22 cellular contexts compared by ENCODE assay signal in genomic region chr5:86689103-86689729, GRCh38.
DNase-seq lines count a peak whose midpoint lies in the region; ATAC-seq and TF ChIP-seq lines count a peak whose summit lies in the region.
"Had no signal": no experiment of that assay in that cellular context is flagged by ENCODE, and none has a peak within 500 bp of the region (broad histone marks: within the 10 kb centered on the region; RNA-seq: fewer than 3 reads in every experiment).

No MANE protein-coding gene starts in this region.

- DNase-seq in NCI-H82 (lab: John Stamatoyannopoulos, UW) (peak; percentile 29), NCI-H82 treated with DMSO at 0.1 percent for 48 hours (lab: John Stamatoyannopoulos, UW; ENCODE audit: unreplicated experiment) (no peak), foreskin melanocyte (no peak)
- no peak for DNase-seq in activated naive CD4-positive, alpha-beta T cell treated with anti-CD3 and anti-CD28 coated beads, Interleukin-2, amount 10 ng/mL, durations not matched to agents 7 days and 5 days
- DNase-seq in activated CD8-positive, alpha-beta memory T cell treated with anti-CD3 and anti-CD28 coated beads for 24 hours: no peak
- DNase-seq: C1 segment of cervical spinal cord; CD8-positive, alpha-beta T cell; GDM1; H7; KBM-7; NCI-H1092; NCI-H1436; NCI-H187 treated with DMSO at 0.1 percent for 48 hours; NCI-H226; NCI-H510A treated with DMSO at 0.1 percent for 48 hours; NCI-H748 treated with DMSO at 0.1 percent for 48 hours; OCI-M1; SJCRH30; T-helper 1 cell had no signal

- H3K27ac Mint-ChIP-seq in nephron: peak overlapping the region in 2 of 3 experiments; percentile 19 to 52
- H3K27ac Mint-ChIP-seq in activated naive CD4-positive, alpha-beta T cell treated with anti-CD3 and anti-CD28 coated beads, Interleukin-2, amount 10 ng/mL, durations not matched to agents 7 days and 5 days: no peak overlapping the region
- H3K27ac Mint-ChIP-seq: CD8-positive, alpha-beta T cell had no signal

- no peaks in the 10 kb centered on the region for H3K9me3 Mint-ChIP-seq in nephron
- no peaks in the 10 kb centered on the region for H3K9me3 Mint-ChIP-seq in activated naive CD4-positive, alpha-beta T cell treated with anti-CD3 and anti-CD28 coated beads, Interleukin-2, amount 10 ng/mL, durations not matched to agents 7 days and 5 days
- H3K9me3 Mint-ChIP-seq: CD8-positive, alpha-beta T cell had no signal

- TF ChIP-seq CTCF in nephron (IDR thresholded peaks at IDR 0.05; ENCODE audit: unreplicated experiment in 3 of 3): no peak

- H3K36me3 Mint-ChIP-seq in nephron (ENCODE audit: low read depth): no peaks in the 10 kb centered on the region
- no peaks in the 10 kb centered on the region for H3K36me3 Mint-ChIP-seq in activated naive CD4-positive, alpha-beta T cell treated with anti-CD3 and anti-CD28 coated beads, Interleukin-2, amount 10 ng/mL, durations not matched to agents 7 days and 5 days
- H3K36me3 Mint-ChIP-seq: CD8-positive, alpha-beta T cell had no signal

- CTCF ChIA-PET in activated naive CD4-positive, alpha-beta T cell treated with anti-CD3 and anti-CD28 coated beads, Interleukin-2, amount 10 ng/mL, durations not matched to agents 7 days and 5 days (lab: Charles Lee): no interaction called here

- H3K27me3 Mint-ChIP-seq in nephron (ENCODE audit: low read depth): no peaks in the 10 kb centered on the region
- H3K27me3 Mint-ChIP-seq in activated naive CD4-positive, alpha-beta T cell treated with anti-CD3 and anti-CD28 coated beads, Interleukin-2, amount 10 ng/mL, durations not matched to agents 7 days and 5 days: no peaks in the 10 kb centered on the region

- no peak overlapping the region for H3K4me3 Mint-ChIP-seq in nephron
- H3K4me3 Mint-ChIP-seq in activated naive CD4-positive, alpha-beta T cell treated with anti-CD3 and anti-CD28 coated beads, Interleukin-2, amount 10 ng/mL, durations not matched to agents 7 days and 5 days: no peak overlapping the region
- H3K4me3 Mint-ChIP-seq: CD8-positive, alpha-beta T cell had no signal

- no peaks in the 10 kb centered on the region for H3K4me1 Mint-ChIP-seq in nephron
- H3K4me1 Mint-ChIP-seq in activated naive CD4-positive, alpha-beta T cell treated with anti-CD3 and anti-CD28 coated beads, Interleukin-2, amount 10 ng/mL, durations not matched to agents 7 days and 5 days: no peaks in the 10 kb centered on the region

- ATAC-seq in HG03571 (IDR thresholded peaks at IDR 0.05; ENCODE audit: unreplicated experiment) (peak; percentile 40), HG02885 (IDR thresholded peaks at IDR 0.05; ENCODE audit: poor library complexity, unreplicated experiment) (no peak)
- ATAC-seq: CD8-positive, alpha-beta T cell had no signal
